In genomic region chr19:29610574-29611271, GRCh38 we compare ENCODE assay signal across 8 cellular contexts. TPM values are rescaled to one million over a fixed set of nuclear protein-coding genes. Genes with fewer than 3 reads are reported as not detected.
A peak's percentile ranks its signal among the peaks of the same experiment; 100 is the strongest.
DNase-seq lines count a peak whose midpoint lies in the region; ATAC-seq and TF ChIP-seq lines count a peak whose summit lies in the region.

No MANE protein-coding gene starts in this region.

- no peak overlapping the region for H3K4ac ChIP-seq in IMR-90 (ENCODE audit: low read depth, low read length)

- H3K79me1 ChIP-seq in IMR-90 (ENCODE audit: low read depth in 1 of 2, low read length in 2 of 2): peaks cover 12 to 13% of the 10 kb centered on the region in 2 experiments; a peak in 3 of 4 replicates

- H3K9me3 ChIP-seq in IMR-90 (ENCODE audit: control insufficient read depth, insufficient read depth, low read length) (no peaks in the 10 kb centered on the region), osteoblast (ENCODE audit: low read depth, low read length) (no peaks in the 10 kb centered on the region), tibial artery (no peaks in the 10 kb centered on the region)

- H2BK120ac ChIP-seq in IMR-90 (ENCODE audit: low read depth, low read length): no peak overlapping the region

- H3K4me3 ChIP-seq in IMR-90 (ENCODE audit: insufficient read depth, low read depth, low read length) (no peak overlapping the region), foreskin fibroblast (ENCODE audit: low read depth in 1 of 2, low read length in 2 of 2) (no peak overlapping the region), osteoblast (ENCODE audit: insufficient read depth, low read length) (no peak overlapping the region), tibial artery (no peak overlapping the region)

- no peak overlapping the region for H2AK5ac ChIP-seq in IMR-90 (ENCODE audit: low read depth, low read length)

- H4K91ac ChIP-seq in IMR-90 (ENCODE audit: insufficient read depth, low read depth, low read length): no peak overlapping the region

- no peak overlapping the region for H3K23ac ChIP-seq in IMR-90 (ENCODE audit: low read depth, low read length)

- peak; percentile 98 for TF ChIP-seq RAD21 in IMR-90 (IDR thresholded peaks at IDR 0.05; ENCODE audit: low read length)

- H2BK5ac ChIP-seq in IMR-90 (ENCODE audit: low read depth, low read length, poor library complexity, severe bottlenecking): no peak overlapping the region

- H4K20me1 ChIP-seq in IMR-90 (ENCODE audit: insufficient read depth, low read length) (no peaks in the 10 kb centered on the region), osteoblast (ENCODE audit: insufficient read depth, low read length) (no peaks in the 10 kb centered on the region)

- H4K8ac ChIP-seq in IMR-90 (ENCODE audit: low read depth in 2 of 2, low read length in 2 of 2): no peak overlapping the region

- no TSS peak for BruUV-seq in IMR-90 (replicated peaks; lab: Mats Ljungman, UMichigan)

- H3K36me3 ChIP-seq in IMR-90 (ENCODE audit: control insufficient read depth, insufficient read depth, low read length): peaks cover 44% of the 10 kb centered on the region
- H3K36me3 ChIP-seq in osteoblast (ENCODE audit: insufficient read depth, low read length): peaks cover 55% of the 10 kb centered on the region
- peaks cover 48 to 71% (median 62%) of the 10 kb centered on the region in 3 donors for H3K36me3 ChIP-seq in tibial artery

- intact Hi-C loops in IMR-90 (cut with micrococcal nuclease): loop anchor here (1.0 to 5.0 kb wide), 4 partner anchors 52 to 262 kb away; no protein-coding TSS in a partner anchor
- intact Hi-C loops in tibial artery (cut with DNase I; ENCODE audit: low total_unique reads): loop anchor here (5.0 kb wide), 1 partner anchor 82 kb away; no protein-coding TSS in a partner anchor

- no peaks in the 10 kb centered on the region for H3K9me3 Mint-ChIP-seq in activated T-helper 17 cell treated with anti-CD3 and anti-CD28 coated beads, Interleukin-2, amount 50 U/mL, for 72 hours

- WGBS in IMR-90 (ENCODE audit: extremely low coverage in 2 of 2, insufficient read length in 1 of 2), 2 experiments: no CpG with 5 or more reads among the region's 19 CpGs

- POLR2A ChIA-PET in IMR-90 (lab: Charles Lee; ENCODE audit: unreplicated experiment): interaction anchor here (0.7 kb wide), 1 partner anchor 106 kb away, joined by 3 read pairs; no protein-coding TSS in a partner anchor

- no peak overlapping the region for H3K4me3 Mint-ChIP-seq in activated T-helper 17 cell treated with anti-CD3 and anti-CD28 coated beads, Interleukin-2, amount 50 U/mL, for 72 hours

- peak overlapping the region; percentile 46; the same call in 1 of the 2 replicates for H2BK20ac ChIP-seq in IMR-90 (ENCODE audit: low read depth, low read length)

- no peak overlapping the region for H2BK15ac ChIP-seq in IMR-90 (ENCODE audit: low read depth, low read length)

- peak; percentile 55 for TF ChIP-seq POLR2A in IMR-90 (IDR thresholded peaks at IDR 0.05; ENCODE audit: low read depth, low read length)

- TF ChIP-seq CTCF in IMR-90 (conservative IDR thresholded peaks at IDR 0.05; ENCODE audit: low read depth, low read length): peak; percentile 90
- peak; percentile 94 for TF ChIP-seq CTCF in foreskin fibroblast (IDR thresholded peaks at IDR 0.05; ENCODE audit: low read depth, low read length)
- peak; percentile 87 for TF ChIP-seq CTCF in osteoblast (IDR thresholded peaks at IDR 0.05; ENCODE audit: extremely low read depth, low read depth, low read length)
- peak; percentile 83 to 88 for TF ChIP-seq CTCF in tibial artery (IDR thresholded peaks at IDR 0.05)

- H3K18ac ChIP-seq in IMR-90 (ENCODE audit: low read depth, low read length): no peak overlapping the region

- peak overlapping the region; percentile 43 for H3K27ac Mint-ChIP-seq in activated T-helper 17 cell treated with anti-CD3 and anti-CD28 coated beads, Interleukin-2, amount 50 U/mL, for 72 hours

- H3K4me1 ChIP-seq in IMR-90 (ENCODE audit: control insufficient read depth, insufficient read depth, low read length) (0 out of 2 replicates have a peak, but pooled peaks cover 2% of the 10 kb centered on the region), osteoblast (ENCODE audit: insufficient read depth, low read length) (peaks cover 6% of the 10 kb centered on the region), tibial artery (peaks cover 0 to 9% (median 6%) of the 10 kb centered on the region in 4 donors)

- dilution Hi-C loops in IMR-90 (cut with HindIII; ENCODE audit: low sequenced_read_pairs, unreplicated experiment): no loop called here

- H3K27me3 Mint-ChIP-seq in activated T-helper 17 cell treated with anti-CD3 and anti-CD28 coated beads, Interleukin-2, amount 50 U/mL, for 72 hours: no peaks in the 10 kb centered on the region

- H2AFZ ChIP-seq in IMR-90 (replicated peaks; ENCODE audit: low read length, poor library complexity) (peak overlapping the region; percentile 35), osteoblast (ENCODE audit: low read length) (no peak overlapping the region)

- no peak overlapping the region for H3K14ac ChIP-seq in IMR-90 (replicated peaks; ENCODE audit: low read depth, low read length)

- peaks cover 80% of the 10 kb centered on the region for H3K36me3 Mint-ChIP-seq in activated T-helper 17 cell treated with anti-CD3 and anti-CD28 coated beads, Interleukin-2, amount 50 U/mL, for 72 hours (ENCODE audit: low read depth)

- H3K27ac ChIP-seq in IMR-90 (ENCODE audit: insufficient read depth, low read length) (no peak overlapping the region), osteoblast (ENCODE audit: low read depth, low read length) (peak overlapping the region; percentile 3), tibial artery (no peak overlapping the region)

- no peak overlapping the region for H3K9ac ChIP-seq in IMR-90 (ENCODE audit: low read depth, low read length)

- H3K4me2 ChIP-seq in IMR-90 (ENCODE audit: low read depth, low read length) (no peak overlapping the region), osteoblast (ENCODE audit: insufficient read depth, low read length) (no peak overlapping the region)

- H3K56ac ChIP-seq in IMR-90 (ENCODE audit: extremely low read depth, insufficient read depth, low read length): no peak overlapping the region

- H3K79me2 ChIP-seq in osteoblast (ENCODE audit: insufficient read depth, low read length): peaks cover 17% of the 10 kb centered on the region

- in situ Hi-C loops in IMR-90 (cut with MboI; ENCODE audit: low sequenced_read_pairs): loop anchor here (5.0 kb wide), 1 partner anchor 82 kb away; no protein-coding TSS in a partner anchor

- CTCF ChIA-PET in IMR-90 (lab: Yijun Ruan, JAX): interaction anchor here (0.5 to 4.1 kb wide), 12 partner anchors 11 to 110 kb away, joined by 3 to 46 read pairs (median 4); partner anchors contain the start of gene PLEKHF1

- no peak overlapping the region for H4K5ac ChIP-seq in IMR-90 (ENCODE audit: low read depth, low read length)

- ATAC-seq in GM21529 (IDR thresholded peaks at IDR 0.05; ENCODE audit: unreplicated experiment) (peak; percentile 69), IMR-90 (ENCODE audit: low read depth) (peak; percentile 82)
- peak; percentile 78 for ATAC-seq in activated T-helper 17 cell treated with anti-CD3 and anti-CD28 coated beads, Interleukin-2, amount 50 U/mL, for 72 hours (replicated peaks)

- H2AK9ac ChIP-seq in IMR-90 (replicated peaks; ENCODE audit: low read depth, low read length, poor library complexity): peak overlapping the region; percentile 67

- peaks cover 10% of the 10 kb centered on the region for H3K4me1 Mint-ChIP-seq in activated T-helper 17 cell treated with anti-CD3 and anti-CD28 coated beads, Interleukin-2, amount 50 U/mL, for 72 hours

- no peaks in the 10 kb centered on the region for H3K9me1 ChIP-seq in IMR-90 (ENCODE audit: insufficient read depth, low read length)

- DNase-seq in Daoy (ENCODE audit: low read depth): peak; percentile 80
- peak; percentile 77 for DNase-seq in IMR-90
- peak; percentile 77 for DNase-seq in RPMI8226
- DNase-seq in foreskin fibroblast: peak; percentile 74 to 91
- DNase-seq in osteoblast (ENCODE audit: insufficient read length, low spot score, missing footprints): peak; percentile 97
- peak; percentile 84 to 86 for DNase-seq in tibial artery

- H3K27me3 ChIP-seq in IMR-90 (ENCODE audit: control insufficient read depth, insufficient read depth, low read length): no peaks in the 10 kb centered on the region
- no peaks in the 10 kb centered on the region for H3K27me3 ChIP-seq in osteoblast (ENCODE audit: insufficient read depth, low read length)
- no peaks in the 10 kb centered on the region for H3K27me3 ChIP-seq in tibial artery

TF ChIP-seq in IMR-90, 13 proteins besides CTCF, POLR2A, EP300 and RAD21 (continues in another document):
- TF ChIP-seq MXI1 (IDR thresholded peaks at IDR 0.05; ENCODE audit: borderline replicate concordance, low read depth, low read length) (no peak), CEBPB (IDR thresholded peaks at IDR 0.05; ENCODE audit: low read depth, low read length) (no peak), SMC3 (IDR thresholded peaks at IDR 0.05; ENCODE audit: low read depth, low read length) (peak; percentile 90), ELK1 (IDR thresholded peaks at IDR 0.05; ENCODE audit: borderline replicate concordance, low read depth, low read length) (no peak), RFX5 (IDR thresholded peaks at IDR 0.05; ENCODE audit: low read depth, low read length) (no peak), RCOR1 (IDR thresholded peaks at IDR 0.05; ENCODE audit: insufficient replicate concordance, low read length) (no peak)

RNA-seq across cellular contexts. Expression of gene POP4, which starts 4.6 kb away (rescaled TPM):
- 129 and 169 TPM in 2 replicates for total RNA-seq in Daoy (2014; rRNA removed; shearing (Covaris generic))
- 65.1 and 85.5 TPM in 2 replicates for total RNA-seq in IMR-90 (2012; rRNA removed)
- polyA plus RNA-seq in IMR-90 (2012; rRNA removed): 81.2 and 87.2 TPM in 2 replicates
- 17.6 and 33.7 TPM in 2 replicates for polyA plus RNA-seq in IMR-90 (2012; cell fraction: cytosol; rRNA removed)
- polyA plus RNA-seq in IMR-90 (2012; cell fraction: nucleus; rRNA removed; ENCODE audit: low replicate concordance): 20.6 and 93.1 TPM in 2 replicates
- 100 to 1,000 TPM in 1 of 2 donors, 10 to 100 TPM in 1; 59.4 to 102 TPM for total RNA-seq in activated T-helper 17 cell treated with anti-CD3 and anti-CD28 coated beads, Interleukin-2, amount 50 U/mL, for 72 hours
- 59.4 and 61.0 TPM in 2 replicates for total RNA-seq in osteoblast

RNA-seq across cellular contexts. Expression of gene PLEKHF1, which starts 54.5 kb away (rescaled TPM):
- 7.5 and 9.2 TPM in 2 replicates for total RNA-seq in Daoy (2014; rRNA removed; shearing (Covaris generic))
- total RNA-seq in IMR-90 (2012; rRNA removed): 4.7 and 5.0 TPM in 2 replicates
- 6.6 and 7.2 TPM in 2 replicates for polyA plus RNA-seq in IMR-90 (2012; rRNA removed)
- 7.0 and 12.9 TPM in 2 replicates for polyA plus RNA-seq in IMR-90 (2012; cell fraction: cytosol; rRNA removed)
- polyA plus RNA-seq in IMR-90 (2012; cell fraction: nucleus; rRNA removed; ENCODE audit: low replicate concordance): 10.8 and 25.4 TPM in 2 replicates
- total RNA-seq in activated T-helper 17 cell treated with anti-CD3 and anti-CD28 coated beads, Interleukin-2, amount 50 U/mL, for 72 hours: 10 to 100 TPM; 34.4 to 40.3 TPM
- 86.9 and 106 TPM in 2 replicates for total RNA-seq in osteoblast
